Comparison of ENCODE assay signal across 1 cellular context in the genomic region with DNA sequence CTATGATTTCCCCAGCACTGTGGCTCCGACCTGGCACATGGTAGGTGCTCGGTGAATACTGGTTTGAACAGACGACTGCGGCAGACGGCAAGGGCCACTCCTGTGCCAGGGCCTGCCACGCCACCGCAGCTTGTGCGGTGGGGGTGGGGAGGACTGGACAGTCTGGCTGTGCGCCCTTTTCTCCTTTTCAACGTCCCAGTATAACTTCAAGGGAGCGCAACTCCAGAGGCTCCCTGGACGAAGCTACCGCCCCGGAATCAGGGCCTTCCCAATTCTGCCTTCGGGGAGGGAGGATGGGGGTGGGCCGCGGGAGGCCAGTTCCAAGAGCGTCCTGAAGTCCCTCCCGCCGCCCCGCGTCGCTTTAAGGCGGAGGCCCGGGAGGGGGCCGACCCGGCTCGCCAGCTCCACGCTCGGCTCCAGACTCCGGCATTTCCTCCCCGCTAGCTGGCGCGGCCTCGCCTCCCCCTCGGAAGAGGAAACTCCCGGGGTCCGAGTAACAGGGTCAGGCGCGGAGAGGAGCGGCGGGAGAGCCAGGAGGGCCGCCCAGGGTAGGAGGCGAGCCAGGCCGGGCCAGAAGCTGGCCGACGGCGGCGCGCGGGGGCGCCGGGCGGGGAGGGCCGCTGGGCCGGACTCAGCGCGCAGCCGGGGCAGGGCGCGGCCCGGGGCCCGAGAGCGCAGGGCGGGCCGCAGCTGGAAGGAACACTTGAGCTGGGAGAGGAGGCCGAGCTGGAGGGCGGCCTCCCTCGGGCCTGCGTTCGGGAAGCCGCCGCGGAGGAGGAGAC.
TF ChIP-seq lines count a peak whose summit lies in the region.

A gene (plus strand): TSS at position 388 of the 782 bp plus-strand sequence. CDS start 498 bp downstream, outside the sequence.

TF ChIP-seq in HEK293, 187 proteins besides CTCF, POLR2A, EP300 and RAD21 (continued from another document):
- TF ChIP-seq, protein P1, sequence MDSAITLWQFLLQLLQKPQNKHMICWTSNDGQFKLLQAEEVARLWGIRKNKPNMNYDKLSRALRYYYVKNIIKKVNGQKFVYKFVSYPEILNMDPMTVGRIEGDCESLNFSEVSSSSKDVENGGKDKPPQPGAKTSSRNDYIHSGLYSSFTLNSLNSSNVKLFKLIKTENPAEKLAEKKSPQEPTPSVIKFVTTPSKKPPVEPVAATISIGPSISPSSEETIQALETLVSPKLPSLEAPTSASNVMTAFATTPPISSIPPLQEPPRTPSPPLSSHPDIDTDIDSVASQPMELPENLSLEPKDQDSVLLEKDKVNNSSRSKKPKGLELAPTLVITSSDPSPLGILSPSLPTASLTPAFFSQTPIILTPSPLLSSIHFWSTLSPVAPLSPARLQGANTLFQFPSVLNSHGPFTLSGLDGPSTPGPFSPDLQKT (IDR thresholded peaks at IDR 0.05; ENCODE audit: borderline replicate concordance, low read depth, low read length) = no peak
- TF ChIP-seq ZNF394 (tag by site-specific recombination; IDR thresholded peaks at IDR 0.05; ENCODE audit: borderline replicate concordance) = peak; percentile 46
- peak; percentile 58 for TF ChIP-seq KLF1 (tag by site-specific recombination; IDR thresholded peaks at IDR 0.05)
- TF ChIP-seq, protein P2, sequence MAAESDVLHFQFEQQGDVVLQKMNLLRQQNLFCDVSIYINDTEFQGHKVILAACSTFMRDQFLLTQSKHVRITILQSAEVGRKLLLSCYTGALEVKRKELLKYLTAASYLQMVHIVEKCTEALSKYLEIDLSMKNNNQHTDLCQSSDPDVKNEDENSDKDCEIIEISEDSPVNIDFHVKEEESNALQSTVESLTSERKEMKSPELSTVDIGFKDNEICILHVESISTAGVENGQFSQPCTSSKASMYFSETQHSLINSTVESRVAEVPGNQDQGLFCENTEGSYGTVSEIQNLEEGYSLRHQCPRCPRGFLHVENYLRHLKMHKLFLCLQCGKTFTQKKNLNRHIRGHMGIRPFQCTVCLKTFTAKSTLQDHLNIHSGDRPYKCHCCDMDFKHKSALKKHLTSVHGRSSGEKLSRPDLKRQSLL (tag by site-specific recombination; IDR thresholded peaks at IDR 0.05) = 0 out of 2 replicates have a peak, but pooled peaks have one; percentile 33
- TF ChIP-seq ZNF157 (tag by site-specific recombination; IDR thresholded peaks at IDR 0.05) = no peak
- TF ChIP-seq, protein P3, sequence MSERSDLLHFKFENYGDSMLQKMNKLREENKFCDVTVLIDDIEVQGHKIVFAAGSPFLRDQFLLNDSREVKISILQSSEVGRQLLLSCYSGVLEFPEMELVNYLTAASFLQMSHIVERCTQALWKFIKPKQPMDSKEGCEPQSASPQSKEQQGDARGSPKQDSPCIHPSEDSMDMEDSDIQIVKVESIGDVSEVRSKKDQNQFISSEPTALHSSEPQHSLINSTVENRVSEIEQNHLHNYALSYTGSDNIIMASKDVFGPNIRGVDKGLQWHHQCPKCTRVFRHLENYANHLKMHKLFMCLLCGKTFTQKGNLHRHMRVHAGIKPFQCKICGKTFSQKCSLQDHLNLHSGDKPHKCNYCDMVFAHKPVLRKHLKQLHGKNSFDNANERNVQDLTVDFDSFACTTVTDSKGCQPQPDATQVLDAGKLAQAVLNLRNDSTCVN (tag by site-specific recombination; optimal IDR thresholded peaks at IDR 0.05) = peak; percentile 84
- TF ChIP-seq ZNF777 (tag by site-specific recombination; IDR thresholded peaks at IDR 0.05; ENCODE audit: borderline replicate concordance) = 0 out of 2 replicates have a peak, but pooled peaks have one; percentile 38
- no peak for TF ChIP-seq ZNF274 (IDR thresholded peaks at IDR 0.05; ENCODE audit: low read length)
- TF ChIP-seq ZNF274 (tag by site-specific recombination; IDR thresholded peaks at IDR 0.05; ENCODE audit: borderline replicate concordance) = no peak
- TF ChIP-seq WT1 (tag by site-specific recombination; IDR thresholded peaks at IDR 0.05) = peak; percentile 57
- TF ChIP-seq ZNF2 (tag by site-specific recombination; IDR thresholded peaks at IDR 0.05) = 0 out of 2 replicates have a peak, but pooled peaks have one; percentile 43
- TF ChIP-seq, protein P4, sequence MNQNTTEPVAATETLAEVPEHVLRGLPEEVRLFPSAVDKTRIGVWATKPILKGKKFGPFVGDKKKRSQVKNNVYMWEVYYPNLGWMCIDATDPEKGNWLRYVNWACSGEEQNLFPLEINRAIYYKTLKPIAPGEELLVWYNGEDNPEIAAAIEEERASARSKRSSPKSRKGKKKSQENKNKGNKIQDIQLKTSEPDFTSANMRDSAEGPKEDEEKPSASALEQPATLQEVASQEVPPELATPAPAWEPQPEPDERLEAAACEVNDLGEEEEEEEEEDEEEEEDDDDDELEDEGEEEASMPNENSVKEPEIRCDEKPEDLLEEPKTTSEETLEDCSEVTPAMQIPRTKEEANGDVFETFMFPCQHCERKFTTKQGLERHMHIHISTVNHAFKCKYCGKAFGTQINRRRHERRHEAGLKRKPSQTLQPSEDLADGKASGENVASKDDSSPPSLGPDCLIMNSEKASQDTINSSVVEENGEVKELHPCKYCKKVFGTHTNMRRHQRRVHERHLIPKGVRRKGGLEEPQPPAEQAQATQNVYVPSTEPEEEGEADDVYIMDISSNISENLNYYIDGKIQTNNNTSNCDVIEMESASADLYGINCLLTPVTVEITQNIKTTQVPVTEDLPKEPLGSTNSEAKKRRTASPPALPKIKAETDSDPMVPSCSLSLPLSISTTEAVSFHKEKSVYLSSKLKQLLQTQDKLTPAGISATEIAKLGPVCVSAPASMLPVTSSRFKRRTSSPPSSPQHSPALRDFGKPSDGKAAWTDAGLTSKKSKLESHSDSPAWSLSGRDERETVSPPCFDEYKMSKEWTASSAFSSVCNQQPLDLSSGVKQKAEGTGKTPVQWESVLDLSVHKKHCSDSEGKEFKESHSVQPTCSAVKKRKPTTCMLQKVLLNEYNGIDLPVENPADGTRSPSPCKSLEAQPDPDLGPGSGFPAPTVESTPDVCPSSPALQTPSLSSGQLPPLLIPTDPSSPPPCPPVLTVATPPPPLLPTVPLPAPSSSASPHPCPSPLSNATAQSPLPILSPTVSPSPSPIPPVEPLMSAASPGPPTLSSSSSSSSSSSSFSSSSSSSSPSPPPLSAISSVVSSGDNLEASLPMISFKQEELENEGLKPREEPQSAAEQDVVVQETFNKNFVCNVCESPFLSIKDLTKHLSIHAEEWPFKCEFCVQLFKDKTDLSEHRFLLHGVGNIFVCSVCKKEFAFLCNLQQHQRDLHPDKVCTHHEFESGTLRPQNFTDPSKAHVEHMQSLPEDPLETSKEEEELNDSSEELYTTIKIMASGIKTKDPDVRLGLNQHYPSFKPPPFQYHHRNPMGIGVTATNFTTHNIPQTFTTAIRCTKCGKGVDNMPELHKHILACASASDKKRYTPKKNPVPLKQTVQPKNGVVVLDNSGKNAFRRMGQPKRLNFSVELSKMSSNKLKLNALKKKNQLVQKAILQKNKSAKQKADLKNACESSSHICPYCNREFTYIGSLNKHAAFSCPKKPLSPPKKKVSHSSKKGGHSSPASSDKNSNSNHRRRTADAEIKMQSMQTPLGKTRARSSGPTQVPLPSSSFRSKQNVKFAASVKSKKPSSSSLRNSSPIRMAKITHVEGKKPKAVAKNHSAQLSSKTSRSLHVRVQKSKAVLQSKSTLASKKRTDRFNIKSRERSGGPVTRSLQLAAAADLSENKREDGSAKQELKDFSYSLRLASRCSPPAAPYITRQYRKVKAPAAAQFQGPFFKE (tag by site-specific recombination; IDR thresholded peaks at IDR 0.05; ENCODE audit: borderline replicate concordance) = no peak
- no peak for TF ChIP-seq ZNF146 (tag by site-specific recombination; IDR thresholded peaks at IDR 0.05)
- TF ChIP-seq ZIC2 (tag by site-specific recombination; IDR thresholded peaks at IDR 0.05) = peak; percentile 38
- no peak for TF ChIP-seq ZNF211 (tag by site-specific recombination; IDR thresholded peaks at IDR 0.05; ENCODE audit: low read depth)
- TF ChIP-seq ZFP69B (tag by site-specific recombination; IDR thresholded peaks at IDR 0.05) = peak; percentile 75
- TF ChIP-seq KLF9 (tag by site-specific recombination; IDR thresholded peaks at IDR 0.05; ENCODE audit: low read depth) = peak; percentile 49; the same call in 1 of the 2 replicates
- TF ChIP-seq ZNF660 (tag by site-specific recombination; IDR thresholded peaks at IDR 0.05) = peak; percentile 64; the same call in 1 of the 2 replicates
